ENCODE assay signal across 22 cellular contexts in genomic region chr15:68314563-68314962, GRCh38. TPM values are rescaled to one million over a fixed set of nuclear protein-coding genes. Genes with fewer than 3 reads are reported as not detected.
DNase-seq lines count a peak whose midpoint lies in the region; ATAC-seq and TF ChIP-seq lines count a peak whose summit lies in the region.
"Had no signal": no experiment of that assay in that cellular context is flagged by ENCODE, and none has a peak within 500 bp of the region (broad histone marks: within the 10 kb centered on the region; RNA-seq: fewer than 3 reads in every experiment).

No MANE protein-coding gene starts in this region.

- H3K18ac ChIP-seq in H9 (ENCODE audit: insufficient read length, low read depth, low read length), result no peak overlapping the region

- H3K4me1 ChIP-seq in H9 (ENCODE audit: insufficient read depth, low read length), result peaks cover 2% of the 10 kb centered on the region; the same call in 1 of the 2 replicates
- peaks cover 0 to 8% of the 10 kb centered on the region in 2 donors for H3K4me1 ChIP-seq in adrenal gland (replicated peaks in 1 of 2)
- H3K4me1 ChIP-seq in colonic mucosa, result no peaks in the 10 kb centered on the region

- H2AK5ac ChIP-seq in H9 (ENCODE audit: insufficient read length, low read length), result no peak overlapping the region

- H3K27ac ChIP-seq in H9 (ENCODE audit: insufficient read length, low read depth, low read length) (no peak overlapping the region), adrenal gland (no peak overlapping the region), colonic mucosa (no peak overlapping the region)
- H3K27ac ChIP-seq: heart left ventricle, SJSA1, WERI-Rb-1 had no signal

- whole genome bisulfite sequencing in H9 (ENCODE audit: extremely low coverage, insufficient read length, low lambda C conversion rate), result no CpG with 5 or more reads among the region's 11 CpGs
- WGBS in adrenal gland, 4 donors, result 71 to 89% (median 82%) methylated on average over 11 of the region's 11 CpGs

- no peak overlapping the region for H2BK15ac ChIP-seq in H9 (ENCODE audit: low read depth, low read length)

- H3K27me3 Mint-ChIP-seq in H9 (ENCODE audit: low read depth), result no peaks in the 10 kb centered on the region
- H3K27me3 Mint-ChIP-seq in glutamatergic neuron (ENCODE audit: unreplicated experiment), result peaks cover 13% of the 10 kb centered on the region
- H3K27me3 Mint-ChIP-seq: activated CD8-positive, alpha-beta T cell treated with anti-CD3 and anti-CD28 coated beads for 36 hours had no signal

- H3K9me3 ChIP-seq in H9 (ENCODE audit: control insufficient read depth, low read depth, low read length), result no peaks in the 10 kb centered on the region
- H3K9me3 ChIP-seq in adrenal gland (replicated peaks in 1 of 3), result no peaks in the 10 kb centered on the region
- no peaks in the 10 kb centered on the region for H3K9me3 ChIP-seq in colonic mucosa
- H3K9me3 ChIP-seq: heart left ventricle, SJSA1 had no signal

- intact Hi-C loops in adrenal gland (cut with DNase I) (loop anchor here (5.0 to 10.0 kb wide), 3 partner anchors 58 to 230 kb away; no protein-coding TSS in a partner anchor), colonic mucosa (cut with DNase I) (no loop called here)

- H4K5ac ChIP-seq in H9 (ENCODE audit: insufficient read length, low read depth, low read length), result no peak overlapping the region

- no peak overlapping the region for H3K23ac ChIP-seq in H9 (ENCODE audit: insufficient read length, low read depth, low read length)

- no peaks in the 10 kb centered on the region for H3K36me3 ChIP-seq in adrenal gland (replicated peaks in 1 of 2)
- H3K36me3 ChIP-seq in colonic mucosa, result no peaks in the 10 kb centered on the region
- H3K36me3 ChIP-seq: SJSA1, WERI-Rb-1 had no signal

- TF ChIP-seq CTCF in H9 (conservative IDR thresholded peaks at IDR 0.05) (no peak), adrenal gland (IDR thresholded peaks at IDR 0.05) (no peak), glutamatergic neuron (IDR thresholded peaks at IDR 0.05; ENCODE audit: partially characterized antibody, unreplicated experiment) (no peak), colonic mucosa (IDR thresholded peaks at IDR 0.05) (no peak)

- H3K4me1 Mint-ChIP-seq in H9 (peaks cover 29 to 54% of the 10 kb centered on the region in 2 experiments), glutamatergic neuron (ENCODE audit: low read depth, unreplicated experiment) (peaks cover 35% of the 10 kb centered on the region)
- H3K4me1 Mint-ChIP-seq: CD8-positive, alpha-beta memory T cell; central memory CD8-positive, alpha-beta T cell had no signal

- no peaks in the 10 kb centered on the region for H3K36me3 Mint-ChIP-seq in H9 (ENCODE audit: insufficient read depth in 1 of 3, low read depth in 3 of 3)
- H3K36me3 Mint-ChIP-seq in glutamatergic neuron (ENCODE audit: unreplicated experiment), result no peaks in the 10 kb centered on the region
- H3K36me3 Mint-ChIP-seq: CD8-positive, alpha-beta memory T cell; naive B cell had no signal

- H3K4me3 ChIP-seq in adrenal gland (no peak overlapping the region), skeletal muscle cell (ENCODE audit: low read depth, low read length) (no peak overlapping the region), colonic mucosa (no peak overlapping the region)
- H3K4me3 ChIP-seq: heart left ventricle, SJSA1 had no signal

- no peak overlapping the region for H4K91ac ChIP-seq in H9 (ENCODE audit: insufficient read length, low read depth, low read length)

- H3K9ac ChIP-seq in H9 (ENCODE audit: extremely low read depth, insufficient read length, low read length) (no peak overlapping the region), colonic mucosa (ENCODE audit: low read depth in 2 of 2, low read length in 2 of 2) (no peak overlapping the region)

- H3K4me2 ChIP-seq in H9 (ENCODE audit: insufficient read depth, insufficient read length, low read length), result no peak overlapping the region

- H3K9me3 Mint-ChIP-seq in H9, result no peaks in the 10 kb centered on the region
- peaks cover 2% of the 10 kb centered on the region for H3K9me3 Mint-ChIP-seq in glutamatergic neuron (ENCODE audit: unreplicated experiment)
- H3K9me3 Mint-ChIP-seq: activated CD8-positive, alpha-beta T cell treated with anti-CD3 and anti-CD28 coated beads for 36 hours; activated T-helper 1 cell treated with anti-CD3 and anti-CD28 coated beads, Interleukin-12 subunit alpha, Interleukin-12 subunit beta, Interleukin-2, Interleukin-4 antibody, amounts not matched to agents 30 ng/mL and 10 ng/mL and 1 ng/mL, durations not matched to agents 14 hours and 24 hours and 36 hours; CD8-positive, alpha-beta memory T cell; central memory CD8-positive, alpha-beta T cell; naive B cell had no signal

- no peak overlapping the region for H2BK12ac ChIP-seq in H9 (ENCODE audit: insufficient read length, low read depth, low read length)

- no peak overlapping the region for H2AFZ ChIP-seq in H9 (ENCODE audit: low read length)

- no peak overlapping the region for H3K4me3 Mint-ChIP-seq in H9
- H3K4me3 Mint-ChIP-seq in glutamatergic neuron (ENCODE audit: unreplicated experiment), result no peak overlapping the region
- H3K4me3 Mint-ChIP-seq: activated CD8-positive, alpha-beta T cell treated with anti-CD3 and anti-CD28 coated beads for 36 hours; activated T-helper 1 cell treated with anti-CD3 and anti-CD28 coated beads, Interleukin-12 subunit alpha, Interleukin-12 subunit beta, Interleukin-2, Interleukin-4 antibody, amounts not matched to agents 30 ng/mL and 10 ng/mL and 1 ng/mL, durations not matched to agents 14 hours and 24 hours and 36 hours; CD8-positive, alpha-beta memory T cell; central memory CD8-positive, alpha-beta T cell; naive B cell had no signal

- H3K79me2 ChIP-seq in H9 (ENCODE audit: insufficient read depth, low read length), result no peaks in the 10 kb centered on the region

- H3K14ac ChIP-seq in H9 (ENCODE audit: insufficient read depth, low read length), result no peak overlapping the region

- H3K27me3 ChIP-seq in H9 (ENCODE audit: insufficient read depth, low read length) (no peaks in the 10 kb centered on the region), adrenal gland (no peaks in the 10 kb centered on the region), colonic mucosa (no peaks in the 10 kb centered on the region)
- H3K27me3 ChIP-seq: heart left ventricle, SJSA1 had no signal

- TF ChIP-seq POLR2A in adrenal gland (IDR thresholded peaks at IDR 0.05), result no peak

- H2BK5ac ChIP-seq in H9 (ENCODE audit: insufficient read length, low read length), result no peak overlapping the region

- H4K20me1 ChIP-seq in H9 (ENCODE audit: control insufficient read depth, insufficient read depth, insufficient read length), result no peaks in the 10 kb centered on the region

- H3T11ph ChIP-seq in H9 (ENCODE audit: low read length), result no peak overlapping the region

- ATAC-seq in left lobe of liver, result no peak
- ATAC-seq: activated CD8-positive, alpha-beta T cell treated with anti-CD3 and anti-CD28 coated beads for 36 hours; heart left ventricle; PC-3 had no signal

- no peak overlapping the region for H2BK20ac ChIP-seq in H9 (ENCODE audit: low read depth, low read length, poor library complexity, severe bottlenecking)

- no peak overlapping the region for H4K8ac ChIP-seq in H9 (replicated peaks; ENCODE audit: insufficient read length, low read depth, low read length)

- DNase-seq in H9 (peak; percentile 13), adrenal gland (peak in 5 of 7 donors; percentile 1 to 41 (median 12)), left lobe of liver (ENCODE audit: low spot score) (peak; percentile 21), skeletal muscle cell (ENCODE audit: low read depth) (peak; percentile 39), NOMO-1 treated with DMSO at 0.1 percent for 48 hours (lab: John Stamatoyannopoulos, UW; ENCODE audit: unreplicated experiment) (no peak), glutamatergic neuron (no peak), colonic mucosa (no peak)
- DNase-seq: activated CD8-positive, alpha-beta T cell treated with anti-CD3 and anti-CD28 coated beads for 36 hours; amniotic stem cell; CD8-positive, alpha-beta memory T cell; DMS79; HCEC 1CT; MM.1S; naive B cell; NCI-H748 treated with DMSO at 0.1 percent for 48 hours; PC-3; stimulated activated CD4-positive, alpha-beta T cell treated with anti-CD3 and anti-CD28 coated beads, Interleukin-12 subunit alpha, Interleukin-12 subunit beta, amount 100 ng/mL, for 4 hours; WERI-Rb-1 had no signal

- H3K79me1 ChIP-seq in H9 (ENCODE audit: insufficient read depth, low read depth, low read length, poor library complexity, severe bottlenecking), result no peaks in the 10 kb centered on the region

- no peak overlapping the region; a peak in 1 of 7 replicates for H3K27ac Mint-ChIP-seq in H9
- no peak overlapping the region for H3K27ac Mint-ChIP-seq in glutamatergic neuron (ENCODE audit: unreplicated experiment)
- H3K27ac Mint-ChIP-seq: activated CD8-positive, alpha-beta T cell treated with anti-CD3 and anti-CD28 coated beads for 36 hours; activated T-helper 1 cell treated with anti-CD3 and anti-CD28 coated beads, Interleukin-12 subunit alpha, Interleukin-12 subunit beta, Interleukin-2, Interleukin-4 antibody, amounts not matched to agents 30 ng/mL and 10 ng/mL and 1 ng/mL, durations not matched to agents 14 hours and 24 hours and 36 hours; CD8-positive, alpha-beta memory T cell had no signal

- no peak overlapping the region for H3K56ac ChIP-seq in H9 (ENCODE audit: insufficient read length, low read depth, low read length)

- H2BK120ac ChIP-seq in H9 (ENCODE audit: low read depth, low read length, poor library complexity, severe bottlenecking), result no peak overlapping the region

- no peaks in the 10 kb centered on the region for H3K23me2 ChIP-seq in H9 (ENCODE audit: insufficient read length, low read depth, low read length, poor library complexity, severe bottlenecking)

- no peak overlapping the region for H3K4ac ChIP-seq in H9 (ENCODE audit: low read depth, low read length)

RNA-seq across cellular contexts. Expression of gene FEM1B, which starts 37.0 kb away (rescaled TPM):
- total RNA-seq in H9 (2021), result 77.9 and 83.3 TPM in 2 replicates
- 10 to 100 TPM; 25.2 to 57.7 (median 43.8) TPM for total RNA-seq in adrenal gland
- polyA plus RNA-seq in adrenal gland, result 10 to 100 TPM in 1 of 3 donors, 1 to 10 TPM in 2; 7.0 to 35.7 (median 9.3) TPM
- total RNA-seq in left lobe of liver, result 21.5 TPM
- total RNA-seq in glutamatergic neuron (ENCODE audit: unreplicated experiment), result 69.6 TPM
- total RNA-seq in colonic mucosa, result 10 to 100 TPM; 34.4 to 52.4 TPM

Comparison
In these comparisons a context has a peak if more than half of its experiments do, and no peak if none do; other contexts are left out.
1. DNase-seq: peak in H9 (single experiment), adrenal gland (5 of 7), left lobe of liver (single experiment) and skeletal muscle cell (single experiment); none in NOMO-1 treated with DMSO at 0.1 percent for 48 hours (single experiment), glutamatergic neuron (single experiment) and colonic mucosa (single experiment).